Comparison of ENCODE assay signal across 8 cellular contexts in genomic region chr14:77616133-77616453, GRCh38. TPM values are rescaled to one million over a fixed set of nuclear protein-coding genes. Genes with fewer than 3 reads are reported as not detected.
DNase-seq lines count a peak whose midpoint lies in the region; ATAC-seq and TF ChIP-seq lines count a peak whose summit lies in the region.

No MANE protein-coding gene starts in this region.

- H3K4me3 ChIP-seq in HCT116 (replicated peaks in 1 of 2; ENCODE audit: low read depth in 1 of 2, low read length in 2 of 2) (peak overlapping the region; percentile 73 to 89), gastroesophageal sphincter (peak overlapping the region; percentile 80 to 91), skeletal muscle cell (ENCODE audit: low read depth, low read length) (peak overlapping the region; percentile 98)

- no peak for TF ChIP-seq RAD21 in HCT116 (IDR thresholded peaks at IDR 0.05; ENCODE audit: low read depth)

- TF ChIP-seq CTCF in CD4-positive, alpha-beta T cell (IDR thresholded peaks at IDR 0.05): no peak
- TF ChIP-seq CTCF in HCT116 (IDR thresholded peaks at IDR 0.05 in 2 of 3, conservative IDR thresholded peaks at IDR 0.05 in 1 of 3; ENCODE audit: borderline replicate concordance in 1 of 3, insufficient read depth in 1 of 3, low read depth in 2 of 3, low read length in 2 of 3) (no peak), gastroesophageal sphincter (IDR thresholded peaks at IDR 0.05) (no peak)

- peaks cover 15% of the 10 kb centered on the region for H3K36me3 Mint-ChIP-seq in CD4-positive, alpha-beta T cell (ENCODE audit: low read depth)

- H3K4me2 ChIP-seq in HCT116 (ENCODE audit: low read length): peak overlapping the region; percentile 77

- no peak for TF ChIP-seq EP300 in gastroesophageal sphincter (IDR thresholded peaks at IDR 0.05)

- H3K27me3 ChIP-seq in CD4-positive, alpha-beta T cell (ENCODE audit: control insufficient read depth, insufficient read depth, low read length): no peaks in the 10 kb centered on the region
- no peaks in the 10 kb centered on the region for H3K27me3 ChIP-seq in HCT116 (ENCODE audit: insufficient read depth, low read length)
- H3K27me3 ChIP-seq in gastroesophageal sphincter: no peaks in the 10 kb centered on the region

- peak overlapping the region; percentile 78 for H3K27ac Mint-ChIP-seq in CD4-positive, alpha-beta T cell

- H3K9me3 ChIP-seq in CD4-positive, alpha-beta T cell (ENCODE audit: control insufficient read depth, low read length): no peaks in the 10 kb centered on the region
- no peaks in the 10 kb centered on the region for H3K9me3 ChIP-seq in HCT116 (ENCODE audit: control insufficient read depth in 1 of 2, insufficient read depth in 1 of 2, low read depth in 1 of 2, low read length in 2 of 2)
- no peaks in the 10 kb centered on the region for H3K9me3 ChIP-seq in gastroesophageal sphincter

- H3K9me3 Mint-ChIP-seq in CD4-positive, alpha-beta T cell: no peaks in the 10 kb centered on the region

- H3K36me3 ChIP-seq in HCT116 (ENCODE audit: control insufficient read depth in 1 of 2, insufficient read depth in 2 of 2, low read length in 2 of 2) (no peaks in the 10 kb centered on the region), gastroesophageal sphincter (no peaks in the 10 kb centered on the region)

- TF ChIP-seq POLR2A in HCT116 (IDR thresholded peaks at IDR 0.05; ENCODE audit: borderline replicate concordance, extremely low read depth, insufficient read depth, insufficient read length) (no peak), gastroesophageal sphincter (IDR thresholded peaks at IDR 0.05) (no peak)

- intact Hi-C loops in CD4-positive, alpha-beta T cell (cut with DNase I, micrococcal nuclease): loop anchor here (1.0 to 10.0 kb wide), 10 partner anchors 15 to 801 kb away; partner anchors contain the start of genes VIPAS39 (in 2 of the 2), AHSA1 (in 1 of the 2), ALKBH1 (in 1 of the 2) and ANGEL1 (in 1 of the 2)
- intact Hi-C loops in HCT116 (cut with micrococcal nuclease): loop anchor here (1.0 kb wide), 1 partner anchor 157 kb away; no protein-coding TSS in a partner anchor

- RAD21 ChIA-PET in HCT116 (lab: Charles Lee; ENCODE audit: low non-redundant PET in 1 of 2, low total read pairs in 2 of 2, uncharacterized antibody in 2 of 2, unreplicated experiment in 2 of 2): no interaction called here

- H3K79me2 ChIP-seq in HCT116 (ENCODE audit: insufficient read depth, low read length): peaks cover 48% of the 10 kb centered on the region

- H3K9ac ChIP-seq in HCT116 (ENCODE audit: low read length): peak overlapping the region; percentile 85

- no peak for ATAC-seq in CD4-positive, alpha-beta T cell (ENCODE audit: poor library complexity)
- ATAC-seq in HCT116: peak; percentile 7; the same call in 1 of the 2 replicates
- no peak for ATAC-seq in gastroesophageal sphincter

- H3K27ac ChIP-seq in CD4-positive, alpha-beta T cell (ENCODE audit: low read depth, low read length): peak overlapping the region; percentile 41
- H3K27ac ChIP-seq in HCT116 (ENCODE audit: low read depth, low read length) (peak overlapping the region; percentile 79), gastroesophageal sphincter (peak overlapping the region; percentile 49 to 85 (median 84))

- peak overlapping the region; percentile 97 for H3K4me3 Mint-ChIP-seq in CD4-positive, alpha-beta T cell

- no peak overlapping the region for H2AFZ ChIP-seq in HCT116 (ENCODE audit: low read depth, low read length, poor library complexity, severe bottlenecking)

- CTCF ChIA-PET in CD4-positive, alpha-beta T cell (lab: Charles Lee): interaction anchor here (0.6 to 1.5 kb wide), 2 partner anchors 21 to 295 kb away, joined by 3 to 4 read pairs; partner anchors contain the start of gene GSTZ1
- CTCF ChIA-PET in HCT116 (lab: Charles Lee): no interaction called here

- H3K4me1 ChIP-seq in HCT116 (ENCODE audit: control insufficient read depth in 1 of 2, insufficient read depth in 2 of 2, low read length in 2 of 2): peaks cover 8 to 39% of the 10 kb centered on the region in 2 experiments
- H3K4me1 ChIP-seq in gastroesophageal sphincter: peaks cover 5 to 23% (median 8%) of the 10 kb centered on the region in 3 donors

- DNase-seq in CD4-positive, alpha-beta T cell: peak in 2 of 10 experiments; percentile 7 to 33
- DNase-seq in HCT116 (ENCODE audit: low read depth, low spot score): no peak
- DNase-seq in T1000 (lab: John Stamatoyannopoulos, UW): peak; percentile 6
- DNase-seq in skeletal muscle cell (ENCODE audit: low read depth): no peak
- DNase-seq in NCI-H524 treated with DMSO at 0.1 percent for 48 hours (lab: John Stamatoyannopoulos, UW): no peak
- DNase-seq in NCI-H2107 treated with DMSO at 0.1 percent for 48 hours (lab: John Stamatoyannopoulos, UW; ENCODE audit: unreplicated experiment): no peak
- no peak for DNase-seq in AG08395 (ENCODE audit: low spot score)

- no peaks in the 10 kb centered on the region for H4K20me1 ChIP-seq in HCT116 (ENCODE audit: insufficient read depth)

- H3K27me3 Mint-ChIP-seq in CD4-positive, alpha-beta T cell: no peaks in the 10 kb centered on the region

- peaks cover 48% of the 10 kb centered on the region for H3K4me1 Mint-ChIP-seq in CD4-positive, alpha-beta T cell (ENCODE audit: low read depth)

- POLR2A ChIA-PET in CD4-positive, alpha-beta T cell (lab: Charles Lee): interaction anchor here (1.1 kb wide), 1 partner anchor 8 kb away, joined by 3 read pairs; no protein-coding TSS in a partner anchor
- POLR2A ChIA-PET in HCT116 (lab: Charles Lee): no interaction called here

- no peaks in the 10 kb centered on the region for H3K9me2 ChIP-seq in HCT116 (ENCODE audit: insufficient read depth)

- BruUV-seq in HCT116 (replicated peaks; lab: Mats Ljungman, UMichigan): no TSS peak

- WGBS in gastroesophageal sphincter (ENCODE audit: low coverage in 1 of 2), 2 donors: no CpG with 5 or more reads among the region's 32 CpGs

TF ChIP-seq in HCT116, 20 proteins besides CTCF, POLR2A, EP300 and RAD21:
- no peak for TF ChIP-seq EGR1 (IDR thresholded peaks at IDR 0.05; ENCODE audit: low read depth)
- TF ChIP-seq ZFX (IDR thresholded peaks at IDR 0.05): peak; percentile 44; the same call in 1 of the 2 replicates
- no peak for TF ChIP-seq SP1 (IDR thresholded peaks at IDR 0.05; ENCODE audit: low read depth)
- TF ChIP-seq FOSL1 (IDR thresholded peaks at IDR 0.05; ENCODE audit: low read depth): no peak
- no peak for TF ChIP-seq ZBTB33 (IDR thresholded peaks at IDR 0.05; ENCODE audit: extremely low read depth, insufficient replicate concordance, low read length)

RNA-seq across cellular contexts. Expression of gene SPTLC2, which starts 0.3 kb away (rescaled TPM):
- 10 to 100 TPM; 13.0 to 14.5 TPM for total RNA-seq in CD4-positive, alpha-beta T cell
- 44.7 TPM for total RNA-seq in HCT116 (2021; ENCODE audit: unreplicated experiment)
- 17.3 and 17.7 TPM in 2 replicates for polyA plus RNA-seq in HCT116 (2012)
- total RNA-seq in gastroesophageal sphincter: 10 to 100 TPM; 13.2 to 35.2 (median 20.5) TPM
